35 cellular contexts compared by ENCODE assay signal in genomic region chr17:57115377-57115776, GRCh38. TPM values are rescaled to one million over a fixed set of nuclear protein-coding genes. Genes with fewer than 3 reads are reported as not detected.
A peak's percentile ranks its signal among the peaks of the same experiment; 100 is the strongest.
DNase-seq lines count a peak whose midpoint lies in the region; ATAC-seq and TF ChIP-seq lines count a peak whose summit lies in the region.
"Had no signal": no experiment of that assay in that cellular context is flagged by ENCODE, and none has a peak within 500 bp of the region (broad histone marks: within the 10 kb centered on the region; RNA-seq: fewer than 3 reads in every experiment).

No MANE protein-coding gene starts in this region.

- H3K27me3 Mint-ChIP-seq in natural killer cell treated with Interleukin-12 subunit alpha and Interleukin-12 subunit beta and Interleukin-15 and Interleukin-18, amount 100 ng/mL, for 72 hours, result no peaks in the 10 kb centered on the region
- H3K27me3 Mint-ChIP-seq in natural killer cell (ENCODE audit: low read depth in 2 of 2) (no peaks in the 10 kb centered on the region), progenitor cell of endocrine pancreas (no peaks in the 10 kb centered on the region)
- H3K27me3 Mint-ChIP-seq: B cell; CD4-positive, alpha-beta memory T cell; CD4-positive, alpha-beta T cell; CD4-positive, CD25-positive, alpha-beta regulatory T cell; CD8-positive, alpha-beta memory T cell had no signal

- no peak for TF ChIP-seq CTCF in left ventricle myocardium inferior (IDR thresholded peaks at IDR 0.05; ENCODE audit: borderline replicate concordance)
- TF ChIP-seq CTCF in natural killer cell (IDR thresholded peaks at IDR 0.05), result no peak
- TF ChIP-seq CTCF in choroid plexus epithelial cell (conservative IDR thresholded peaks at IDR 0.05; ENCODE audit: low read depth, low read length), result no peak
- TF ChIP-seq CTCF in progenitor cell of endocrine pancreas (IDR thresholded peaks at IDR 0.05; ENCODE audit: unreplicated experiment), result no peak

- DNase-seq in left ventricle myocardium inferior, result no peak
- DNase-seq in cardiac septum (ENCODE audit: low spot score), result no peak
- DNase-seq in left ventricle myocardium superior, result peak; percentile 60
- no peak for DNase-seq in Right ventricle myocardium superior
- peak; percentile 22 for DNase-seq in natural killer cell treated with Interleukin-12 subunit alpha and Interleukin-12 subunit beta and Interleukin-15 and Interleukin-18, amount 100 ng/mL, for 72 hours (ENCODE audit: low spot score)
- DNase-seq in natural killer cell, result no peak
- peak; percentile 63 for DNase-seq in choroid plexus epithelial cell (ENCODE audit: low read depth)
- DNase-seq in progenitor cell of endocrine pancreas (ENCODE audit: low spot score, unreplicated experiment), result no peak
- DNase-seq: 8988T; ACHN; AML-193; BE2C; C1 segment of cervical spinal cord; Caco-2; Calu3; CD4-positive, alpha-beta memory T cell; CD4-positive, alpha-beta T cell; CD4-positive, CD25-positive, alpha-beta regulatory T cell; CD8-positive, alpha-beta memory T cell; CD8-positive, alpha-beta T cell; COR-L47; DMS 273 treated with DMSO at 0.1 percent for 48 hours; DMS153; DMS53; DMS79; DMS79 treated with DMSO at 0.1 percent for 48 hours; DND-41; EL had no signal

- H3K4me3 Mint-ChIP-seq in natural killer cell treated with Interleukin-12 subunit alpha and Interleukin-12 subunit beta and Interleukin-15 and Interleukin-18, amount 100 ng/mL, for 72 hours, result no peak overlapping the region
- no peak overlapping the region for H3K4me3 Mint-ChIP-seq in natural killer cell
- no peak overlapping the region for H3K4me3 Mint-ChIP-seq in progenitor cell of endocrine pancreas (ENCODE audit: low read depth)
- H3K4me3 Mint-ChIP-seq: B cell; CD14-positive monocyte; CD4-positive, alpha-beta memory T cell; CD4-positive, alpha-beta T cell; CD4-positive, CD25-positive, alpha-beta regulatory T cell; CD8-positive, alpha-beta memory T cell; CD8-positive, alpha-beta T cell had no signal

- ATAC-seq in left ventricle myocardium superior (no peak), Right ventricle myocardium superior (ENCODE audit: poor library complexity) (no peak), natural killer cell (no peak)
- ATAC-seq in natural killer cell treated with Interleukin-12 subunit alpha and Interleukin-12 subunit beta and Interleukin-15 and Interleukin-18, amount 100 ng/mL, for 72 hours, result no peak
- ATAC-seq: A549; CD8-positive, alpha-beta T cell had no signal

- H3K4me3 ChIP-seq in left ventricle myocardium inferior (no peak overlapping the region), choroid plexus epithelial cell (ENCODE audit: low read depth, low read length) (no peak overlapping the region)
- H3K4me3 ChIP-seq: A549; BLaER1; BLaER1 treated with 17β-estradiol and CSF1 and Interleukin-3, amounts not matched to agents 10 nM and 100 nM had no signal

- peaks cover 49% of the 10 kb centered on the region for H3K4me1 ChIP-seq in left ventricle myocardium inferior
- H3K4me1 ChIP-seq: A549, Caco-2 had no signal

- peak overlapping the region; percentile 95 for H3K27ac ChIP-seq in left ventricle myocardium inferior (replicated peaks)
- H3K27ac ChIP-seq: 22Rv1; A549; BLaER1; BLaER1 treated with 17β-estradiol and CSF1 and Interleukin-3, amounts not matched to agents 10 nM and 100 nM; C4-2B had no signal

- H3K36me3 Mint-ChIP-seq in natural killer cell treated with Interleukin-12 subunit alpha and Interleukin-12 subunit beta and Interleukin-15 and Interleukin-18, amount 100 ng/mL, for 72 hours, result peaks cover 8% of the 10 kb centered on the region
- peaks cover 8% of the 10 kb centered on the region for H3K36me3 Mint-ChIP-seq in natural killer cell
- H3K36me3 Mint-ChIP-seq in progenitor cell of endocrine pancreas (ENCODE audit: insufficient read depth), result peaks cover 31% of the 10 kb centered on the region

- no peaks in the 10 kb centered on the region for H3K27me3 ChIP-seq in left ventricle myocardium inferior (ENCODE audit: low read depth)
- H3K27me3 ChIP-seq: BE2C; BLaER1; BLaER1 treated with 17β-estradiol and CSF1 and Interleukin-3, amounts not matched to agents 10 nM and 100 nM had no signal

- H3K4me1 Mint-ChIP-seq in natural killer cell treated with Interleukin-12 subunit alpha and Interleukin-12 subunit beta and Interleukin-15 and Interleukin-18, amount 100 ng/mL, for 72 hours (ENCODE audit: low read depth in 2 of 2), result no peaks in the 10 kb centered on the region
- H3K4me1 Mint-ChIP-seq in natural killer cell, result peaks cover 0 to 5% of the 10 kb centered on the region in 2 donors
- no peaks in the 10 kb centered on the region for H3K4me1 Mint-ChIP-seq in progenitor cell of endocrine pancreas (ENCODE audit: low read depth)
- H3K4me1 Mint-ChIP-seq: B cell; CD4-positive, alpha-beta memory T cell had no signal

- no peaks in the 10 kb centered on the region for H3K9me3 Mint-ChIP-seq in natural killer cell treated with Interleukin-12 subunit alpha and Interleukin-12 subunit beta and Interleukin-15 and Interleukin-18, amount 100 ng/mL, for 72 hours
- H3K9me3 Mint-ChIP-seq in natural killer cell, result no peaks in the 10 kb centered on the region
- no peaks in the 10 kb centered on the region for H3K9me3 Mint-ChIP-seq in progenitor cell of endocrine pancreas (ENCODE audit: low read depth)
- H3K9me3 Mint-ChIP-seq: CD14-positive monocyte; CD4-positive, alpha-beta memory T cell; CD4-positive, alpha-beta T cell; CD4-positive, CD25-positive, alpha-beta regulatory T cell; CD8-positive, alpha-beta memory T cell; CD8-positive, alpha-beta T cell had no signal

- H3K9me3 ChIP-seq in left ventricle myocardium inferior (replicated peaks), result no peaks in the 10 kb centered on the region
- H3K9me3 ChIP-seq: A549; BE2C; BLaER1; BLaER1 treated with 17β-estradiol and CSF1 and Interleukin-3, amounts not matched to agents 10 nM and 100 nM; Caco-2 had no signal

- no peak overlapping the region for H3K27ac Mint-ChIP-seq in natural killer cell treated with Interleukin-12 subunit alpha and Interleukin-12 subunit beta and Interleukin-15 and Interleukin-18, amount 100 ng/mL, for 72 hours
- H3K27ac Mint-ChIP-seq in natural killer cell, result no peak overlapping the region
- H3K27ac Mint-ChIP-seq in progenitor cell of endocrine pancreas, result no peak overlapping the region
- H3K27ac Mint-ChIP-seq: B cell; CD14-positive monocyte; CD4-positive, alpha-beta memory T cell; CD4-positive, alpha-beta T cell; CD8-positive, alpha-beta memory T cell; CD8-positive, alpha-beta T cell had no signal

- H3K36me3 ChIP-seq in left ventricle myocardium inferior, result peaks cover 80% of the 10 kb centered on the region

- intact Hi-C loops in left ventricle myocardium inferior (cut with micrococcal nuclease) (no loop called here), cardiac septum (cut with DNase I) (no loop called here), left ventricle myocardium superior (cut with micrococcal nuclease) (no loop called here), Right ventricle myocardium superior (cut with DNase I) (no loop called here), natural killer cell (cut with micrococcal nuclease) (no loop called here)

RNA-seq across cellular contexts. Expression of gene AKAP1, which starts 30.3 kb away (rescaled TPM):
- total RNA-seq in left ventricle myocardium inferior (214 TPM), cardiac septum (108 TPM), left ventricle myocardium superior (282 TPM), Right ventricle myocardium superior (228 TPM), natural killer cell (10 to 100 TPM in 2 of 3 donors, 1 to 10 TPM in 1; 9.8 to 15.8 (median 11.4) TPM), progenitor cell of endocrine pancreas (63.3 and 67.9 TPM in 2 replicates)
- total RNA-seq in natural killer cell treated with Interleukin-12 subunit alpha and Interleukin-12 subunit beta and Interleukin-15 and Interleukin-18, amount 100 ng/mL, for 72 hours, result 10 to 100 TPM; 25.3 to 69.9 TPM

Comparison
In these comparisons a context has a peak if more than half of its experiments do, and no peak if none do; other contexts are left out.
1. DNase-seq: peak in left ventricle myocardium superior (single experiment), natural killer cell treated with Interleukin-12 subunit alpha and Interleukin-12 subunit beta and Interleukin-15 and Interleukin-18, amount 100 ng/mL, for 72 hours (single experiment) and choroid plexus epithelial cell (single experiment); none in left ventricle myocardium inferior (single experiment), cardiac septum (single experiment), Right ventricle myocardium superior (single experiment), natural killer cell (single experiment) and progenitor cell of endocrine pancreas (single experiment).